12 cellular contexts compared by ENCODE assay signal in the genomic region with DNA sequence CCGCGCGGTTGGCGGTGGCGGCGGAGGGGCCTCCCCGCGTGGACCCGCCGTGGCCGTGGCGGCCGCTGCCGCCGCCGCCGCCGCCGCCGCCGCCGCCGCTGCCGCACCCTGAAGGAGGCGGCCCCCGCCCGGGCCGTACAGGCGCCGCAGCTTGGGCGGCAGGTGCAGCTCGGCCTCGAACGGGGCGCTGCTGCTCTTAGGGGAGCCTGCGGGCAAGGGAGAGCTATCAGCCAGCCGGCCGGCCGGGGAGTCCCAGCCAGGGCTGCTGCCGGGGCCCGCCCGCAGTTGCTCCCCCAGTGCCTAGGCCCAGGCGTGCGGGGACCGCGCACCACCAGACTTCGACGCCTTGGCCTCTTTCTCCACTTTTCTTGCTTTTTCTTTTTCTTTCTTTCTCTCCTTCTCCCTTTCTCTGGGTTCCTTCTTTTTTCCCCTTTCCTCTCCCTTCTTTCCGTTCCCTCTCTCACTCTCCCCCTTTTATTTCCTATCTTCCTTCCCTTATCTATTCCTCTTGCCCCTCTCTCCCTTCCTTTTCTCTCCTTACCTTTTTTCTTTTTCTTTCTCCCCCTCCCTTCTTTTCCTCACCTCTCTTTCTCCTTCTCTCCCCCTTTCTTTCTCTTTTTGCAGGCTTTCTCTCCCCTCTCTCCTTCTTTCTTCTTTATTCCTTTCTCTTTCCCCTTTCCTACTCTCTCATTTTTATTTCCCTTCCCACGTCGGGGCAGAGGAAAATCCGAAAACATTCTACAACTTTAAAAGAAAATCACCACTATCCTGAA. TPM values are rescaled to one million over a fixed set of nuclear protein-coding genes. Genes with fewer than 3 reads are reported as not detected.
DNase-seq lines count a peak whose midpoint lies in the region; ATAC-seq and TF ChIP-seq lines count a peak whose summit lies in the region.
"Had no signal": no experiment of that assay in that cellular context is flagged by ENCODE, and none has a peak within 500 bp of the region (broad histone marks: within the 10 kb centered on the region; RNA-seq: fewer than 3 reads in every experiment).

No MANE protein-coding gene starts in this region.

- H3F3A ChIP-seq in SU-DHL-6 (ENCODE audit: insufficient read depth), result no peaks in the 10 kb centered on the region

- H3K9me3 Mint-ChIP-seq in naive B cell, result peaks cover 0 to 21% (median 10%) of the 10 kb centered on the region in 7 donors
- H3K9me3 Mint-ChIP-seq: activated CD4-positive, alpha-beta memory T cell treated with anti-CD3 and anti-CD28 coated beads, Interleukin-2, amount 10 ng/mL, durations not matched to agents 7 days and 5 days had no signal

- peak overlapping the region in 7 of 8 donors; percentile 46 to 88 (median 74) for H3K4me3 Mint-ChIP-seq in naive B cell

- H3K4me1 Mint-ChIP-seq in naive B cell, result peaks cover 15 to 25% (median 18%) of the 10 kb centered on the region in 3 donors

- H3K27me3 ChIP-seq in SU-DHL-6 (ENCODE audit: low read length), result no peaks in the 10 kb centered on the region

- no peaks in the 10 kb centered on the region for H3K9me2 ChIP-seq in SU-DHL-6 (replicated peaks; ENCODE audit: insufficient read depth, low read length)

- H3K79me2 ChIP-seq in SU-DHL-6 (ENCODE audit: insufficient read depth, low read length), result no peaks in the 10 kb centered on the region

- no peak overlapping the region for H2AFZ ChIP-seq in SU-DHL-6 (ENCODE audit: low read depth, low read length, severe bottlenecking)

- peak; percentile 58 for DNase-seq in DMS 273 (lab: John Stamatoyannopoulos, UW; ENCODE audit: unreplicated experiment)
- DNase-seq in DMS 273 treated with DMSO at 0.1 percent for 48 hours (lab: John Stamatoyannopoulos, UW), result no peak
- no peak for DNase-seq in naive B cell
- DNase-seq in NCI-H1436 (lab: John Stamatoyannopoulos, UW), result no peak
- no peak for DNase-seq in stimulated activated CD4-positive, alpha-beta T cell treated with anti-CD3 and anti-CD28 coated beads, Interleukin-2, amount 100 ng/mL, for 24 hours
- DNase-seq in ecto neural progenitor cell (ENCODE audit: low spot score), result no peak
- DNase-seq: activated CD4-positive, alpha-beta memory T cell treated with anti-CD3 and anti-CD28 coated beads, Interleukin-2, amount 10 ng/mL, durations not matched to agents 7 days and 5 days; effector CD8-positive, alpha-beta T cell had no signal

- peak; percentile 55 for ATAC-seq in GM21515 (IDR thresholded peaks at IDR 0.05; ENCODE audit: unreplicated experiment)
- peak; percentile 58 to 60 for ATAC-seq in naive B cell (ENCODE audit: low read depth in 2 of 2)

- no peak overlapping the region for H3K27ac ChIP-seq in SU-DHL-6 (ENCODE audit: low read depth, low read length)
- H3K27ac ChIP-seq: 22Rv1, thoracic aorta had no signal

- peak overlapping the region; percentile 46 for H3K4me2 ChIP-seq in SU-DHL-6 (ENCODE audit: low read depth, low read length, poor library complexity, severe bottlenecking)

- H4K20me1 ChIP-seq in SU-DHL-6 (ENCODE audit: low read depth, low read length), result no peaks in the 10 kb centered on the region

- TF ChIP-seq CTCF in SU-DHL-6 (IDR thresholded peaks at IDR 0.05; ENCODE audit: insufficient read depth, low read length, poor library complexity, severe bottlenecking), result no peak

- peaks cover 0 to 21% of the 10 kb centered on the region in 2 donors for H3K36me3 Mint-ChIP-seq in naive B cell

- no peak overlapping the region for H3K9ac ChIP-seq in SU-DHL-6 (ENCODE audit: low read length)

- no peaks in the 10 kb centered on the region for H3K36me3 ChIP-seq in SU-DHL-6 (ENCODE audit: low read length)
- H3K36me3 ChIP-seq: thoracic aorta had no signal

- no peak overlapping the region for H3K27ac Mint-ChIP-seq in naive B cell
- H3K27ac Mint-ChIP-seq: activated CD4-positive, alpha-beta memory T cell treated with anti-CD3 and anti-CD28 coated beads, Interleukin-2, amount 10 ng/mL, durations not matched to agents 7 days and 5 days had no signal

- H3K27me3 Mint-ChIP-seq in naive B cell, result peaks cover 23 to 62% (median 51%) of the 10 kb centered on the region in 3 donors

- no peak overlapping the region for H3K4me3 ChIP-seq in SU-DHL-6 (ENCODE audit: insufficient read depth, low read length, poor library complexity, severe bottlenecking)

- H3K9me3 ChIP-seq in SU-DHL-6 (ENCODE audit: insufficient read depth, low read length), result no peaks in the 10 kb centered on the region
- H3K9me3 ChIP-seq: thoracic aorta had no signal

RNA-seq across cellular contexts. Expression of gene ARX, which starts 2.0 kb away (rescaled TPM):
- not detected for polyA plus RNA-seq in naive B cell (ENCODE audit: low read depth in 6 of 6)
